8 cellular contexts compared by ENCODE assay signal in genomic region chr6:12012231-12012565, GRCh38. TPM values are rescaled to one million over a fixed set of nuclear protein-coding genes. Genes with fewer than 3 reads are reported as not detected.
DNase-seq lines count a peak whose midpoint lies in the region; ATAC-seq, FAIRE-seq and TF ChIP-seq lines count a peak whose summit lies in the region.

HIVEP1 (plus strand) TSS chr6:12012312; CDS start chr6:12015629, 3,317 bp downstream.

- intact Hi-C loops in activated CD4-positive, alpha-beta T cell treated with anti-CD3 and anti-CD28 coated beads, Interleukin-2, amount 10 ng/mL, durations not matched to agents 24 days and 14 days (cut with micrococcal nuclease): loop anchor here (5.0 to 10.0 kb wide), 2 partner anchors 187 to 1290 kb away; partner anchors contain the start of gene TMEM14C
- intact Hi-C loops in body of pancreas (cut with DNase I): no loop called here

- peak in 1 of 3 donors; percentile 26 for TF ChIP-seq POLR2A in body of pancreas (IDR thresholded peaks at IDR 0.05)

- H3K4me1 Mint-ChIP-seq in activated CD4-positive, alpha-beta T cell treated with anti-CD3 and anti-CD28 coated beads, Interleukin-2, amount 10 ng/mL, durations not matched to agents 24 days and 14 days: peaks cover 50% of the 10 kb centered on the region

- H3K36me3 ChIP-seq in body of pancreas (replicated peaks in 1 of 2; ENCODE audit: insufficient read depth in 1 of 2, low read depth in 2 of 2) (peaks cover 0 to 2% of the 10 kb centered on the region in 2 donors), skeletal muscle satellite cell (ENCODE audit: insufficient read depth, low read length) (peaks cover 17% of the 10 kb centered on the region)

- peak within 1 kb of the TSS; percentile 96 for H3K4me3 Mint-ChIP-seq in activated CD4-positive, alpha-beta T cell treated with anti-CD3 and anti-CD28 coated beads, Interleukin-2, amount 10 ng/mL, durations not matched to agents 24 days and 14 days

- WGBS in body of pancreas, 2 donors: 0% methylated on average over 30 of the region's 46 CpGs; no CpG with 5 or more reads in 1 of the 2 donors

- H3K9ac ChIP-seq in skeletal muscle satellite cell (ENCODE audit: low read depth, low read length): peak within 1 kb of the TSS; percentile 92

- peak within 1 kb of the TSS; percentile 99 for H3K27ac Mint-ChIP-seq in activated CD4-positive, alpha-beta T cell treated with anti-CD3 and anti-CD28 coated beads, Interleukin-2, amount 10 ng/mL, durations not matched to agents 24 days and 14 days

- H3K4me3 ChIP-seq in body of pancreas (peak within 1 kb of the TSS; percentile 26 to 81), iPS-18c (ENCODE audit: insufficient read depth, low read depth, low read length) (peak within 1 kb of the TSS; percentile 69), skeletal muscle satellite cell (ENCODE audit: low read length) (peak within 1 kb of the TSS; percentile 76)

- H3K9me3 ChIP-seq in body of pancreas (no peaks in the 10 kb centered on the region), iPS-18c (ENCODE audit: control insufficient read depth, insufficient read depth, low read length) (no peaks in the 10 kb centered on the region), skeletal muscle satellite cell (replicated peaks; ENCODE audit: low read length) (peaks cover 5% of the 10 kb centered on the region)

- TF ChIP-seq CTCF in body of pancreas (IDR thresholded peaks at IDR 0.05): no peak
- TF ChIP-seq CTCF in D721Med (IDR thresholded peaks at IDR 0.05; ENCODE audit: insufficient read depth, missing control alignments): no peak

- ATAC-seq in body of pancreas: no peak

- no peaks in the 10 kb centered on the region for H3K27me3 Mint-ChIP-seq in activated CD4-positive, alpha-beta T cell treated with anti-CD3 and anti-CD28 coated beads, Interleukin-2, amount 10 ng/mL, durations not matched to agents 24 days and 14 days

- H3K4me2 ChIP-seq in skeletal muscle satellite cell (ENCODE audit: low read length): peak within 1 kb of the TSS; percentile 79

- H3K27me3 ChIP-seq in body of pancreas (no peaks in the 10 kb centered on the region), skeletal muscle satellite cell (ENCODE audit: control insufficient read depth, insufficient read depth, low read length) (no peaks in the 10 kb centered on the region)

- peaks cover 47% of the 10 kb centered on the region for H3K36me3 Mint-ChIP-seq in activated CD4-positive, alpha-beta T cell treated with anti-CD3 and anti-CD28 coated beads, Interleukin-2, amount 10 ng/mL, durations not matched to agents 24 days and 14 days (ENCODE audit: low read depth)

- no peak for FAIRE-seq in D721Med (lab: Jason Lieb, UNC)

- DNase-seq in activated CD4-positive, alpha-beta T cell treated with anti-CD3 and anti-CD28 coated beads, Interleukin-2, amount 10 ng/mL, durations not matched to agents 24 days and 14 days: no peak
- no peak for DNase-seq in activated CD4-positive, alpha-beta T cell treated with anti-CD3 and anti-CD28 coated beads for 1 hour
- peak; percentile 0 for DNase-seq in NCI-H128 (lab: John Stamatoyannopoulos, UW; ENCODE audit: unreplicated experiment)
- DNase-seq in body of pancreas: peak in 3 of 4 donors; percentile 25 to 48 (median 28)
- no peak for DNase-seq in D721Med (ENCODE audit: insufficient read length, low spot score)
- DNase-seq in NCI-H226: no peak

- H3K4me1 ChIP-seq in body of pancreas: peaks cover 35% of the 10 kb centered on the region
- peaks cover 30% of the 10 kb centered on the region for H3K4me1 ChIP-seq in skeletal muscle satellite cell (ENCODE audit: control insufficient read depth, insufficient read depth, low read length)

- peaks cover 6% of the 10 kb centered on the region for H3K9me3 Mint-ChIP-seq in activated CD4-positive, alpha-beta T cell treated with anti-CD3 and anti-CD28 coated beads, Interleukin-2, amount 10 ng/mL, durations not matched to agents 24 days and 14 days

- H3K27ac ChIP-seq in body of pancreas: peak within 1 kb of the TSS; percentile 96 to 99 (median 98)

RNA-seq across cellular contexts. Expression of gene HIVEP1, which starts in this region (rescaled TPM):
- total RNA-seq in activated CD4-positive, alpha-beta T cell treated with anti-CD3 and anti-CD28 coated beads, Interleukin-2, amount 10 ng/mL, durations not matched to agents 24 days and 14 days: 55.3 and 57.6 TPM in 2 replicates
- total RNA-seq in body of pancreas: 10 to 100 TPM; 12.5 to 15.2 TPM
- total RNA-seq in skeletal muscle satellite cell (2012; rRNA removed): 4.2 and 5.6 TPM in 2 replicates

Comparison
In these comparisons a context has a peak if more than half of its experiments do, and no peak if none do; other contexts are left out.
1. DNase-seq: peak in NCI-H128 (single experiment) and body of pancreas (3 of 4); none in activated CD4-positive, alpha-beta T cell treated with anti-CD3 and anti-CD28 coated beads, Interleukin-2, amount 10 ng/mL, durations not matched to agents 24 days and 14 days (single experiment), activated CD4-positive, alpha-beta T cell treated with anti-CD3 and anti-CD28 coated beads for 1 hour (single experiment), D721Med (single experiment) and NCI-H226 (single experiment).
2. Peak in every context shown above with its lines, with median percentiles within 50 percentile points of each other: H3K4me3 ChIP-seq.